In genomic region chr5:14178671-14179211, GRCh38 we compare ENCODE assay signal across 11 cellular contexts. TPM values are rescaled to one million over a fixed set of nuclear protein-coding genes. Genes with fewer than 3 reads are reported as not detected.
DNase-seq lines count a peak whose midpoint lies in the region; ATAC-seq and TF ChIP-seq lines count a peak whose summit lies in the region.
"Had no signal": no experiment of that assay in that cellular context is flagged by ENCODE, and none has a peak within 500 bp of the region (broad histone marks: within the 10 kb centered on the region; RNA-seq: fewer than 3 reads in every experiment).

No MANE protein-coding gene starts in this region.

- POLR2A ChIA-PET in activated CD4-positive, alpha-beta memory T cell treated with anti-CD3 and anti-CD28 coated beads for 36 hours (lab: Charles Lee), result no interaction called here

- H2AK5ac ChIP-seq in mesendoderm (ENCODE audit: low read length), result no peak overlapping the region

- no peak overlapping the region for H4K5ac ChIP-seq in mesendoderm (ENCODE audit: low read length)

- peaks cover 87% of the 10 kb centered on the region for H3K4me1 Mint-ChIP-seq in chondrocyte (ENCODE audit: low read depth)
- no peaks in the 10 kb centered on the region for H3K4me1 Mint-ChIP-seq in activated CD4-positive, alpha-beta memory T cell treated with anti-CD3 and anti-CD28 coated beads for 36 hours (ENCODE audit: low read depth)
- H3K4me1 Mint-ChIP-seq: activated CD4-positive, alpha-beta T cell treated with anti-CD3 and anti-CD28 coated beads for 36 hours had no signal

- H3K27me3 ChIP-seq in mesendoderm (ENCODE audit: insufficient read depth, low read length, poor library complexity), result no peaks in the 10 kb centered on the region

- H2BK15ac ChIP-seq in mesendoderm (replicated peaks; ENCODE audit: low read depth), result no peak overlapping the region

- peaks cover 28% of the 10 kb centered on the region for H3K4me1 ChIP-seq in mesendoderm (ENCODE audit: control insufficient read depth, low read depth, low read length)

- no peak overlapping the region for H3K4ac ChIP-seq in mesendoderm (ENCODE audit: low read depth, low read length)

- H3K27ac ChIP-seq in mesendoderm (ENCODE audit: low read depth, low read length), result peak overlapping the region; percentile 27
- H3K27ac ChIP-seq: KMS-11 had no signal

- peak overlapping the region; percentile 20 for H3K56ac ChIP-seq in mesendoderm (ENCODE audit: low read length)

- peak overlapping the region; percentile 3 for H4K8ac ChIP-seq in mesendoderm (ENCODE audit: low read depth, low read length)

- no peaks in the 10 kb centered on the region for H3K9me3 Mint-ChIP-seq in chondrocyte (ENCODE audit: low read depth)
- H3K9me3 Mint-ChIP-seq in activated CD4-positive, alpha-beta memory T cell treated with anti-CD3 and anti-CD28 coated beads for 36 hours, result no peaks in the 10 kb centered on the region
- H3K9me3 Mint-ChIP-seq: CD4-positive, CD25-positive, alpha-beta regulatory T cell had no signal

- no peak for TF ChIP-seq CTCF in AG10803 (conservative IDR thresholded peaks at IDR 0.05; ENCODE audit: low read length)
- no peak for TF ChIP-seq CTCF in chondrocyte (IDR thresholded peaks at IDR 0.05)

- CTCF ChIA-PET in activated CD4-positive, alpha-beta memory T cell treated with anti-CD3 and anti-CD28 coated beads for 36 hours (lab: Charles Lee), result no interaction called here

- H2BK5ac ChIP-seq in mesendoderm (ENCODE audit: low read length), result no peak overlapping the region

- DNase-seq in AG10803 (ENCODE audit: low read depth) (peak; percentile 78), M059J (ENCODE audit: low read depth) (peak; percentile 96), chondrocyte (ENCODE audit: low spot score) (no peak), mesendoderm (peak; percentile 94), CD1c-positive myeloid dendritic cell (ENCODE audit: extremely low spot score) (no peak)
- DNase-seq in stimulated activated CD4-positive, alpha-beta T cell treated with anti-CD3 and anti-CD28 coated beads, Interleukin-2, amount 100 ng/mL, for 48 hours, result no peak
- DNase-seq in activated CD4-positive, alpha-beta memory T cell treated with anti-CD3 and anti-CD28 coated beads for 36 hours, result no peak
- DNase-seq: activated CD4-positive, alpha-beta T cell treated with anti-CD3 and anti-CD28 coated beads for 36 hours; CD4-positive, CD25-positive, alpha-beta regulatory T cell had no signal

- H3K9ac ChIP-seq in mesendoderm (ENCODE audit: low read length), result no peak overlapping the region
- H3K9ac ChIP-seq: KMS-11 had no signal

- H3K27ac Mint-ChIP-seq in chondrocyte (ENCODE audit: unreplicated experiment), result peak overlapping the region; percentile 89
- H3K27ac Mint-ChIP-seq in activated CD4-positive, alpha-beta memory T cell treated with anti-CD3 and anti-CD28 coated beads for 36 hours, result no peak overlapping the region
- H3K27ac Mint-ChIP-seq: activated CD4-positive, alpha-beta T cell treated with anti-CD3 and anti-CD28 coated beads for 36 hours; CD4-positive, CD25-positive, alpha-beta regulatory T cell had no signal

- intact Hi-C loops in activated CD4-positive, alpha-beta memory T cell treated with anti-CD3 and anti-CD28 coated beads for 36 hours (cut with micrococcal nuclease), result no loop called here

- H3K4me3 ChIP-seq in AG10803 (ENCODE audit: low read length) (peak overlapping the region; percentile 19), mesendoderm (ENCODE audit: low read length) (no peak overlapping the region)

- no peak overlapping the region for H3K23ac ChIP-seq in mesendoderm (ENCODE audit: low read length)

- H3K36me3 Mint-ChIP-seq in chondrocyte (ENCODE audit: low read depth), result no peaks in the 10 kb centered on the region
- no peaks in the 10 kb centered on the region for H3K36me3 Mint-ChIP-seq in activated CD4-positive, alpha-beta memory T cell treated with anti-CD3 and anti-CD28 coated beads for 36 hours
- H3K36me3 Mint-ChIP-seq: CD4-positive, CD25-positive, alpha-beta regulatory T cell had no signal

- peak overlapping the region; percentile 69 for H3K18ac ChIP-seq in mesendoderm (ENCODE audit: low read length)

- peaks cover 76% of the 10 kb centered on the region for H3K79me2 ChIP-seq in mesendoderm (ENCODE audit: control insufficient read depth, insufficient read depth, low read length)

- H2BK120ac ChIP-seq in mesendoderm (ENCODE audit: low read depth, low read length), result no peak overlapping the region

- no peaks in the 10 kb centered on the region for H3K27me3 Mint-ChIP-seq in chondrocyte (ENCODE audit: low read depth)
- no peaks in the 10 kb centered on the region for H3K27me3 Mint-ChIP-seq in activated CD4-positive, alpha-beta memory T cell treated with anti-CD3 and anti-CD28 coated beads for 36 hours

- WGBS in mesendoderm (ENCODE audit: extremely low coverage, insufficient coverage, low lambda C conversion rate), result no CpG with 5 or more reads among the region's 10 CpGs

- ATAC-seq in GM19467 (IDR thresholded peaks at IDR 0.05; ENCODE audit: unreplicated experiment), result no peak
- ATAC-seq: activated CD4-positive, alpha-beta T cell treated with anti-CD3 and anti-CD28 coated beads for 36 hours had no signal

- peak overlapping the region; percentile 6 for H3K4me2 ChIP-seq in mesendoderm (ENCODE audit: low read length)
- H3K4me2 ChIP-seq: KMS-11 had no signal

- peaks cover 8% of the 10 kb centered on the region for H3K79me1 ChIP-seq in mesendoderm (ENCODE audit: low read length)

- H3K36me3 ChIP-seq in mesendoderm (ENCODE audit: control insufficient read depth, insufficient read depth, low read length), result no peaks in the 10 kb centered on the region

- peak overlapping the region; percentile 40 for H3K4me3 Mint-ChIP-seq in chondrocyte (ENCODE audit: unreplicated experiment)
- no peak overlapping the region for H3K4me3 Mint-ChIP-seq in activated CD4-positive, alpha-beta memory T cell treated with anti-CD3 and anti-CD28 coated beads for 36 hours
- H3K4me3 Mint-ChIP-seq: activated CD4-positive, alpha-beta T cell treated with anti-CD3 and anti-CD28 coated beads for 36 hours; CD4-positive, CD25-positive, alpha-beta regulatory T cell had no signal

RNA-seq across cellular contexts. Expression of gene TRIO, which starts 35.6 kb away (rescaled TPM):
- total RNA-seq in M059J (2014; rRNA removed; shearing (Covaris generic)), result 55.8 and 116 TPM in 2 replicates
- 200 to 271 TPM (median 217 TPM) in 3 replicates for total RNA-seq in chondrocyte
- 32.6 TPM for polyA plus RNA-seq in mesendoderm (2013, experiment 1 of 2)
- polyA plus RNA-seq in mesendoderm (2013, experiment 2 of 2), result 32.2 TPM
- 1 to 10 TPM; 6.0 to 6.6 TPM for total RNA-seq in activated CD4-positive, alpha-beta memory T cell treated with anti-CD3 and anti-CD28 coated beads for 36 hours

Comparison
In these comparisons a context has a peak if more than half of its experiments do, and no peak if none do; other contexts are left out.
1. DNase-seq: peak in AG10803 (single experiment), M059J (single experiment) and mesendoderm (single experiment); none in chondrocyte (single experiment), stimulated activated CD4-positive, alpha-beta T cell treated with anti-CD3 and anti-CD28 coated beads, Interleukin-2, amount 100 ng/mL, for 48 hours (0 of 2), CD1c-positive myeloid dendritic cell (single experiment) and activated CD4-positive, alpha-beta memory T cell treated with anti-CD3 and anti-CD28 coated beads for 36 hours (single experiment).